ENCODE assay signal across 20 cellular contexts in genomic region chr18:66280470-66280869, GRCh38.
DNase-seq lines count a peak whose midpoint lies in the region; ATAC-seq and TF ChIP-seq lines count a peak whose summit lies in the region.
"Had no signal": no experiment of that assay in that cellular context is flagged by ENCODE, and none has a peak within 500 bp of the region (broad histone marks: within the 10 kb centered on the region; RNA-seq: fewer than 3 reads in every experiment).

No MANE protein-coding gene starts in this region.

- H3K27me3 Mint-ChIP-seq in T-cell = no peaks in the 10 kb centered on the region
- H3K27me3 Mint-ChIP-seq: B cell; CD4-positive, CD25-positive, alpha-beta regulatory T cell had no signal

- intact Hi-C loops in heart right ventricle (cut with DNase I) = loop anchor here in 5 of 10 donors (2.0 to 10.0 kb wide), 4 partner anchors 153 to 316 kb away; no protein-coding TSS in a partner anchor

- H3K4me2 ChIP-seq in OCI-LY3 (ENCODE audit: low read length) (no peak overlapping the region), hepatocyte (no peak overlapping the region)

- H3K27ac Mint-ChIP-seq in T-cell = no peak overlapping the region
- H3K27ac Mint-ChIP-seq: B cell; CD4-positive, CD25-positive, alpha-beta regulatory T cell had no signal

- no peaks in the 10 kb centered on the region for H3K4me1 Mint-ChIP-seq in T-cell
- H3K4me1 Mint-ChIP-seq: B cell; CD4-positive, CD25-positive, alpha-beta regulatory T cell had no signal

- peak in 5 of 9 donors; percentile 22 to 49 (median 39) for TF ChIP-seq CTCF in heart right ventricle (IDR thresholded peaks at IDR 0.05)
- TF ChIP-seq CTCF in right atrium auricular region (IDR thresholded peaks at IDR 0.05) = no peak
- TF ChIP-seq CTCF in OCI-LY3 (IDR thresholded peaks at IDR 0.05; ENCODE audit: low read depth, low read length) = peak; percentile 13; the same call in 1 of the 2 replicates
- TF ChIP-seq CTCF in hepatocyte (IDR thresholded peaks at IDR 0.05; ENCODE audit: poor library complexity) = no peak

- DNase-seq in heart right ventricle = peak in 1 of 2 donors; percentile 5
- DNase-seq in right atrium auricular region (ENCODE audit: low spot score) = no peak
- DNase-seq in hepatocyte (ENCODE audit: low spot score) = peak; percentile 2
- peak; percentile 2 for DNase-seq in putamen (ENCODE audit: low spot score)
- DNase-seq in activated CD4-positive, alpha-beta T cell treated with anti-CD3 and anti-CD28 coated beads, Interleukin-2, amount 50 U/mL, for 48 hours = no peak
- DNase-seq in T-cell = no peak
- DNase-seq: Caco-2; CD4-positive, CD25-positive, alpha-beta regulatory T cell; H7; KG1; NCI-H1092 treated with DMSO at 0.1 percent for 48 hours; NCI-H2107; NCI-H446 treated with DMSO at 0.1 percent for 48 hours; OCI-M1; RPMI8226; SJCRH30; SW 1271 had no signal

- H3K9me2 ChIP-seq in hepatocyte (replicated peaks; ENCODE audit: insufficient read depth) = no peaks in the 10 kb centered on the region

- no peak overlapping the region for H3K9ac ChIP-seq in OCI-LY3 (ENCODE audit: low read length)

- H3K79me2 ChIP-seq in OCI-LY3 (ENCODE audit: low read length) (no peaks in the 10 kb centered on the region), hepatocyte (no peaks in the 10 kb centered on the region)

- POLR2A ChIA-PET in T-cell (lab: Charles Lee) = no interaction called here

- no peak overlapping the region for H3K4me3 Mint-ChIP-seq in T-cell
- H3K4me3 Mint-ChIP-seq: B cell; CD4-positive, CD25-positive, alpha-beta regulatory T cell had no signal

- no peaks in the 10 kb centered on the region for H4K20me1 ChIP-seq in OCI-LY3 (ENCODE audit: insufficient read depth, low read length)
- H4K20me1 ChIP-seq in hepatocyte (ENCODE audit: insufficient read depth, poor library complexity, severe bottlenecking) = no peaks in the 10 kb centered on the region

- H3K4me3 ChIP-seq in heart right ventricle (no peak overlapping the region), right atrium auricular region (no peak overlapping the region), OCI-LY3 (ENCODE audit: low read length) (no peak overlapping the region), hepatocyte (no peak overlapping the region)
- H3K4me3 ChIP-seq: SJCRH30 had no signal

- no peaks in the 10 kb centered on the region for H3K36me3 Mint-ChIP-seq in T-cell
- H3K36me3 Mint-ChIP-seq: CD4-positive, CD25-positive, alpha-beta regulatory T cell had no signal

- CTCF ChIA-PET in T-cell (lab: Charles Lee) = no interaction called here

- H3K9me3 Mint-ChIP-seq in T-cell = peaks cover 0 to 14% (median 12%) of the 10 kb centered on the region in 3 donors

- H3K27me3 ChIP-seq in heart right ventricle (no peaks in the 10 kb centered on the region), right atrium auricular region (no peaks in the 10 kb centered on the region), OCI-LY3 (ENCODE audit: low read depth, low read length) (no peaks in the 10 kb centered on the region), hepatocyte (no peaks in the 10 kb centered on the region)
- H3K27me3 ChIP-seq: SJCRH30 had no signal

- H3K36me3 ChIP-seq in heart right ventricle (no peaks in the 10 kb centered on the region), right atrium auricular region (no peaks in the 10 kb centered on the region), OCI-LY3 (replicated peaks; ENCODE audit: low read depth, low read length) (peaks cover 8% of the 10 kb centered on the region), hepatocyte (replicated peaks; ENCODE audit: insufficient read depth, low read depth) (no peaks in the 10 kb centered on the region)
- H3K36me3 ChIP-seq: SJCRH30 had no signal

- 37 to 39% methylated on average over 2 of the region's 2 CpGs for WGBS in heart right ventricle, 2 donors
- WGBS in hepatocyte (ENCODE audit: low lambda C conversion rate, missing lambda C conversion rate) = 63% methylated on average over 2 of the region's 2 CpGs

- ATAC-seq in heart right ventricle = peak in 6 of 8 donors; percentile 53 to 87 (median 75)
- ATAC-seq in T-cell (replicated peaks in 1 of 4) = no peak
- ATAC-seq: HepG2 had no signal

- H3K4me1 ChIP-seq in heart right ventricle = no peaks in the 10 kb centered on the region
- H3K4me1 ChIP-seq in right atrium auricular region = no peaks in the 10 kb centered on the region
- H3K4me1 ChIP-seq in OCI-LY3 (ENCODE audit: low read length) = peaks cover 4% of the 10 kb centered on the region; the same call in 1 of the 2 replicates
- no peaks in the 10 kb centered on the region for H3K4me1 ChIP-seq in hepatocyte (ENCODE audit: insufficient read depth)
- H3K4me1 ChIP-seq: Caco-2, SJCRH30 had no signal

- H2AFZ ChIP-seq in OCI-LY3 (ENCODE audit: low read depth, low read length) (peak overlapping the region; percentile 11; the same call in 1 of the 2 replicates), hepatocyte (no peak overlapping the region)

- no peak overlapping the region for H3K27ac ChIP-seq in heart right ventricle
- no peak overlapping the region for H3K27ac ChIP-seq in right atrium auricular region
- H3K27ac ChIP-seq in OCI-LY3 (ENCODE audit: low read length) = no peak overlapping the region
- H3K27ac ChIP-seq in hepatocyte = no peak overlapping the region
- H3K27ac ChIP-seq: SJCRH30 had no signal

- H3K9me3 ChIP-seq in heart right ventricle (peaks cover 0 to 6% (median under 1%) of the 10 kb centered on the region in 11 donors), right atrium auricular region (peaks cover 0 to 1% of the 10 kb centered on the region in 2 donors), OCI-LY3 (ENCODE audit: insufficient read depth, low read length) (no peaks in the 10 kb centered on the region; the same call in 1 of the 2 replicates), hepatocyte (ENCODE audit: low read depth) (no peaks in the 10 kb centered on the region)
- H3K9me3 ChIP-seq: Caco-2, SJCRH30 had no signal

Comparison
In these comparisons a context has a peak if more than half of its experiments do, and no peak if none do; other contexts are left out.
1. CTCF ChIP-seq: peak in heart right ventricle (5 of 9) and OCI-LY3 (single experiment); none in right atrium auricular region (0 of 2) and hepatocyte (single experiment).
2. ATAC-seq: peak in heart right ventricle (6 of 8); none in T-cell (0 of 4).
3. DNase-seq: peak in hepatocyte (single experiment) and putamen (single experiment); none in right atrium auricular region (single experiment), activated CD4-positive, alpha-beta T cell treated with anti-CD3 and anti-CD28 coated beads, Interleukin-2, amount 50 U/mL, for 48 hours (0 of 2) and T-cell (0 of 34).